9 cellular contexts compared by ENCODE assay signal in the genomic region with DNA sequence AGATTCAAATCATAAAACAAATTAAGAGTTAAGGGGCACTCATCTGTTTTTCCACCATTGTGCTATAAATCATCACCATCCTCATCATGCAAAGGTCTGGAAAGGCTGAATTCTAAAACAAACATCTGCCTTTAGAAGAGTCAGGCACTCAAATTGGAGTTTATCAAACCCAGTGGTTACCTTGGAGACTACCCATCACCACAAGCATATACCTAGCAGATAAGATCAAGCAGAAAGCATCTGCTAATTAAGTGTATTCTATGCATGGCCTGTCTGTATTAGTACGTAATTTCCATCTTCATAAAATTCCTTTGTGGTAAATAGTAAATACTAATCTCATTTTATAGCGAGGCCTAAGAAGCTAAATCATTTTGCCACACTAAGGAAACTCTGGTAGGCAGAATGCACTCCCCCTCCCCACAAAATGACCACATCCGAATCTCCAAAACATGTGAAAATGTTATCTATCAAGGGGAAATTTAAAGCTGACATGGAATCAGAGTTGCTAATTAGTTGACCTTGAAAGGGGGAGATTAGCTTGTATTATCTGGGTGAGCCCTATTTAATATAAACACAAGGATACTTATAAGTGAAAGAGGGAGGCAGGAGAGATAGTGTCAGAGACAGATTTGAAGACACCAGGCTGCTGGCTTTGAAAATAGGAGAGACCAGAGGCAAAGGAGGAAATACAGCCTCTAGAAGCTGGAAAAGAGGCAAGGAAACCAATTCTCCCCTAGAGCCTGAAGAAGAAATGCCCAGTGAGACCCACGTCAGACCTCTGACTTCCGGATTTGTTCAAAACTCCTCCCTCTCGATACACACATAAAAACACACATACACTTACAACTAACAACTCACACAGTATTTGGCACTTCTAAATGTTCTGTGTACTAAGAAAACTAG. TPM values are rescaled to one million over a fixed set of nuclear protein-coding genes. Genes with fewer than 3 reads are reported as not detected.
DNase-seq lines count a peak whose midpoint lies in the region; ATAC-seq, FAIRE-seq and TF ChIP-seq lines count a peak whose summit lies in the region.
"Had no signal": no experiment of that assay in that cellular context is flagged by ENCODE, and none has a peak within 500 bp of the region (broad histone marks: within the 10 kb centered on the region; RNA-seq: fewer than 3 reads in every experiment).

No MANE protein-coding gene starts in this region.

- no peak overlapping the region for H2AFZ ChIP-seq in HepG2 (ENCODE audit: low read length)

- in situ Hi-C loops in HepG2 (cut with HindIII; ENCODE audit: extremely low pct_ligation_motif_present, low pct_unique_long_range_greater_than_20kb), result no loop called here

- H3K9me3 Mint-ChIP-seq in T-helper 2 cell treated with Interferon-gamma antibody and Interleukin-4, amounts not matched to agents 5 μg/mL and 100 μg/mL, for 36 hours, result no peaks in the 10 kb centered on the region

- TF ChIP-seq CTCF in right lobe of liver (IDR thresholded peaks at IDR 0.05) (no peak), HepG2 (CRISPR knock-in tag; IDR thresholded peaks at IDR 0.05) (no peak), fibroblast of villous mesenchyme (IDR thresholded peaks at IDR 0.05; ENCODE audit: insufficient read depth, low read depth, low read length) (no peak), suprapubic skin (IDR thresholded peaks at IDR 0.05) (no peak)

- H3K27ac ChIP-seq in right lobe of liver, result no peak overlapping the region
- H3K27ac ChIP-seq in HepG2 (ENCODE audit: extremely low read length, insufficient read depth, low read length), result no peak overlapping the region
- peak overlapping the region; percentile 15 for H3K27ac ChIP-seq in suprapubic skin

- peaks cover 81% of the 10 kb centered on the region for H3K79me2 ChIP-seq in HepG2 (ENCODE audit: insufficient read depth, low read length)

- H4K20me1 ChIP-seq in HepG2 (ENCODE audit: insufficient read depth, low read length), result peaks cover 47% of the 10 kb centered on the region

- H3K36me3 Mint-ChIP-seq in T-helper 2 cell treated with Interferon-gamma antibody and Interleukin-4, amounts not matched to agents 5 μg/mL and 100 μg/mL, for 36 hours (ENCODE audit: low read depth), result peaks cover 4% of the 10 kb centered on the region

- H3K36me3 ChIP-seq in right lobe of liver, result no peaks in the 10 kb centered on the region
- H3K36me3 ChIP-seq in HepG2 (replicated peaks in 1 of 2; ENCODE audit: control insufficient read depth in 1 of 2, insufficient read depth in 2 of 2, low read length in 2 of 2), result no peaks in the 10 kb centered on the region
- H3K36me3 ChIP-seq in suprapubic skin, result no peaks in the 10 kb centered on the region

- no peak for TF ChIP-seq RAD21 in HepG2 (CRISPR knock-in tag; IDR thresholded peaks at IDR 0.05)

- H3K4me1 ChIP-seq in right lobe of liver (peaks cover 0 to 18% (median 4%) of the 10 kb centered on the region in 4 donors), HepG2 (ENCODE audit: insufficient read depth, low read length) (peaks cover 45% of the 10 kb centered on the region), suprapubic skin (peaks cover 23% of the 10 kb centered on the region)

- no peaks in the 10 kb centered on the region for H3K27me3 ChIP-seq in right lobe of liver
- no peaks in the 10 kb centered on the region for H3K27me3 ChIP-seq in HepG2 (ENCODE audit: control insufficient read depth in 1 of 2, insufficient read depth in 2 of 2, low read length in 2 of 2)
- H3K27me3 ChIP-seq in suprapubic skin, result no peaks in the 10 kb centered on the region

- peak; percentile 26 to 51 (median 33) for ATAC-seq in right lobe of liver
- ATAC-seq in HepG2, result no peak

- H3K4me3 ChIP-seq in right lobe of liver (no peak overlapping the region), HepG2 (replicated peaks in 1 of 3; ENCODE audit: insufficient read depth in 1 of 3, low read depth in 2 of 3, low read length in 3 of 3) (no peak overlapping the region), fibroblast of villous mesenchyme (ENCODE audit: low read depth, low read length) (no peak overlapping the region), suprapubic skin (no peak overlapping the region)

- H3K27ac Mint-ChIP-seq in T-helper 2 cell treated with Interferon-gamma antibody and Interleukin-4, amounts not matched to agents 5 μg/mL and 100 μg/mL, for 36 hours, result peak overlapping the region; percentile 83

- intact Hi-C loops in right lobe of liver (cut with DNase I) (no loop called here), HepG2 (cut with micrococcal nuclease; ENCODE audit: unreplicated experiment) (no loop called here)

- DNase-seq in right lobe of liver, result no peak
- DNase-seq in HepG2 (ENCODE audit: low spot score), result no peak
- DNase-seq in T-helper 2 cell treated with Interferon-gamma antibody and Interleukin-4, amounts not matched to agents 5 μg/mL and 100 μg/mL, for 36 hours (ENCODE audit: low spot score), result no peak
- peak; percentile 51 for DNase-seq in fibroblast of villous mesenchyme (ENCODE audit: low read depth)
- no peak for DNase-seq in suprapubic skin (ENCODE audit: low spot score in 2 of 2)
- DNase-seq in GM03348 (ENCODE audit: low spot score), result no peak
- no peak for DNase-seq in mucosa of gallbladder (ENCODE audit: low spot score)
- DNase-seq in activated CD4-positive, CD25-positive, alpha-beta regulatory T cell (lab: John Stamatoyannopoulos, UW), result no peak
- DNase-seq: NCI-H1048 had no signal

- H3K9me3 ChIP-seq in right lobe of liver (no peaks in the 10 kb centered on the region), HepG2 (ENCODE audit: low read length) (no peaks in the 10 kb centered on the region), suprapubic skin (no peaks in the 10 kb centered on the region)

- 49% methylated on average over 6 of the region's 6 CpGs for WGBS in right lobe of liver (ENCODE audit: insufficient coverage, low coverage, low lambda C conversion rate, missing lambda C conversion rate)
- 96% methylated on average over 6 of the region's 6 CpGs for WGBS in HepG2 (ENCODE audit: low lambda C conversion rate)
- WGBS in suprapubic skin, result 54% methylated on average over 6 of the region's 6 CpGs

- H3K4me3 Mint-ChIP-seq in T-helper 2 cell treated with Interferon-gamma antibody and Interleukin-4, amounts not matched to agents 5 μg/mL and 100 μg/mL, for 36 hours, result peak overlapping the region; percentile 52

- TF ChIP-seq EP300 in HepG2 (IDR thresholded peaks at IDR 0.05; ENCODE audit: low read depth in 2 of 2, low read length in 2 of 2) (no peak), HepG2 (CRISPR knock-in tag; IDR thresholded peaks at IDR 0.05; ENCODE audit: borderline replicate concordance) (no peak), suprapubic skin (IDR thresholded peaks at IDR 0.05) (no peak)

- peaks cover 28% of the 10 kb centered on the region for H3K4me1 Mint-ChIP-seq in T-helper 2 cell treated with Interferon-gamma antibody and Interleukin-4, amounts not matched to agents 5 μg/mL and 100 μg/mL, for 36 hours (ENCODE audit: low read depth)

- BruUV-seq in HepG2 (replicated peaks; lab: Mats Ljungman, UMichigan), result no TSS peak

- no peak for FAIRE-seq in HepG2 (lab: Jason Lieb, UNC)

- CTCF ChIA-PET in HepG2 (lab: Yijun Ruan, JAX; ENCODE audit: low intra/inter-chr PET ratio, low total read pairs), result no interaction called here

- POLR2A ChIA-PET in HepG2 (lab: Yijun Ruan, JAX), result no interaction called here

- TF ChIP-seq POLR2A in right lobe of liver (IDR thresholded peaks at IDR 0.05) (no peak), HepG2 (IDR thresholded peaks at IDR 0.05; ENCODE audit: insufficient read depth in 1 of 2, low read depth in 2 of 2, low read length in 2 of 2) (no peak), suprapubic skin (IDR thresholded peaks at IDR 0.05) (no peak)

- H3K9ac ChIP-seq in HepG2 (ENCODE audit: insufficient read depth, low read depth, low read length), result no peak overlapping the region

- H3K27me3 Mint-ChIP-seq in T-helper 2 cell treated with Interferon-gamma antibody and Interleukin-4, amounts not matched to agents 5 μg/mL and 100 μg/mL, for 36 hours (ENCODE audit: low read depth), result no peaks in the 10 kb centered on the region

- H3K4me2 ChIP-seq in HepG2 (ENCODE audit: low read depth, low read length), result no peak overlapping the region

RNA-seq across cellular contexts. Expression of gene ARID4B, which starts 23.2 kb away (rescaled TPM):
- total RNA-seq in right lobe of liver (10 to 100 TPM in 4 of 6 experiments, 1 to 10 TPM in 2; 8.0 to 16.2 (median 11.4) TPM), HepG2 (2016; rRNA removed; fragmentation: Illumina TruSeq; extraction: Trizol) (24.6 and 26.9 TPM in 2 replicates), fibroblast of villous mesenchyme (33.8 and 40.2 TPM in 2 replicates), suprapubic skin (10 to 100 TPM; 21.4 to 62.7 (median 31.8) TPM), mucosa of gallbladder (39.9 TPM)
- total RNA-seq in HepG2 (2016; cell fraction: cytosol; rRNA removed; fragmentation: Illumina TruSeq; extraction: Trizol; ENCODE audit: low read depth), result 3.6 and 6.4 TPM in 2 replicates
- total RNA-seq in HepG2 (2016; cell fraction: insoluble cytoplasmic fraction; rRNA removed; fragmentation: Illumina TruSeq; extraction: Trizol), result 25.3 and 26.7 TPM in 2 replicates
- 6.4 and 8.2 TPM in 2 replicates for total RNA-seq in HepG2 (2016; cell fraction: membrane; rRNA removed; fragmentation: Illumina TruSeq; extraction: Trizol)
- 40.1 and 45.0 TPM in 2 replicates for total RNA-seq in HepG2 (2016; cell fraction: nucleus; rRNA removed; fragmentation: Illumina TruSeq; extraction: Trizol)
- polyA plus RNA-seq in HepG2 (2011; rRNA removed), result 7.2 and 9.7 TPM in 2 replicates
- polyA plus RNA-seq in HepG2 (2011; cell fraction: cytosol; rRNA removed), result 3.3 and 4.4 TPM in 2 replicates
- polyA plus RNA-seq in HepG2 (2011; cell fraction: nucleus; rRNA removed), result 12.9 and 13.1 TPM in 2 replicates
- 13.4 and 18.5 TPM in 2 replicates for polyA plus RNA-seq in HepG2 (2012)
- polyA plus RNA-seq in HepG2 (2016; cell fraction: cytosol; fragmentation: Illumina TruSeq; extraction: Trizol; ENCODE audit: low read depth), result 0.25 and 0.27 TPM in 2 replicates
- 14.8 and 15.4 TPM in 2 replicates for polyA plus RNA-seq in HepG2 (2016; cell fraction: insoluble cytoplasmic fraction; fragmentation: Illumina TruSeq; extraction: Trizol; ENCODE audit: low read depth)
- polyA plus RNA-seq in HepG2 (2016; cell fraction: membrane; fragmentation: Illumina TruSeq; extraction: Trizol; ENCODE audit: low read depth), result 0.92 and 0.98 TPM in 2 replicates
- polyA plus RNA-seq in HepG2 (2016; cell fraction: nucleus; fragmentation: Illumina TruSeq; extraction: Trizol; ENCODE audit: insufficient read depth, low read depth), result 30.0 and 32.3 TPM in 2 replicates
- 9.7 and 16.5 TPM in 2 replicates for polyA minus RNA-seq in HepG2 (2011; rRNA and poly(A)+ RNA removed; ENCODE audit: low replicate concordance)
- polyA minus RNA-seq in HepG2 (2011; cell fraction: cytosol; rRNA and poly(A)+ RNA removed), result 10.8 and 14.8 TPM in 2 replicates
- polyA minus RNA-seq in HepG2 (2011; cell fraction: nucleus; rRNA and poly(A)+ RNA removed), result 73.5 and 86.1 TPM in 2 replicates

RNA-seq across cellular contexts. Expression of gene GGPS1, which starts 23.6 kb away (rescaled TPM):
- 10 to 100 TPM in 4 of 6 experiments, 1 to 10 TPM in 2; 7.8 to 12.1 (median 10.6) TPM for total RNA-seq in right lobe of liver
- total RNA-seq in HepG2 (2016; rRNA removed; fragmentation: Illumina TruSeq; extraction: Trizol), result 42.6 and 59.1 TPM in 2 replicates
- total RNA-seq in HepG2 (2016; cell fraction: cytosol; rRNA removed; fragmentation: Illumina TruSeq; extraction: Trizol; ENCODE audit: low read depth), result 21.5 and 21.8 TPM in 2 replicates
- 38.1 and 62.2 TPM in 2 replicates for total RNA-seq in HepG2 (2016; cell fraction: insoluble cytoplasmic fraction; rRNA removed; fragmentation: Illumina TruSeq; extraction: Trizol)
- 37.1 and 44.7 TPM in 2 replicates for total RNA-seq in HepG2 (2016; cell fraction: membrane; rRNA removed; fragmentation: Illumina TruSeq; extraction: Trizol)
- total RNA-seq in HepG2 (2016; cell fraction: nucleus; rRNA removed; fragmentation: Illumina TruSeq; extraction: Trizol), result 11.9 and 16.2 TPM in 2 replicates
- 25.8 and 28.8 TPM in 2 replicates for polyA plus RNA-seq in HepG2 (2011; rRNA removed)
- polyA plus RNA-seq in HepG2 (2011; cell fraction: cytosol; rRNA removed), result 12.9 and 22.2 TPM in 2 replicates
- polyA plus RNA-seq in HepG2 (2011; cell fraction: nucleus; rRNA removed), result 4.4 and 11.2 TPM in 2 replicates
- 30.9 and 36.8 TPM in 2 replicates for polyA plus RNA-seq in HepG2 (2012)
- 11.2 and 11.4 TPM in 2 replicates for polyA plus RNA-seq in HepG2 (2016; cell fraction: cytosol; fragmentation: Illumina TruSeq; extraction: Trizol; ENCODE audit: low read depth)
- 59.2 and 60.3 TPM in 2 replicates for polyA plus RNA-seq in HepG2 (2016; cell fraction: insoluble cytoplasmic fraction; fragmentation: Illumina TruSeq; extraction: Trizol; ENCODE audit: low read depth)
- 29.1 and 29.2 TPM in 2 replicates for polyA plus RNA-seq in HepG2 (2016; cell fraction: membrane; fragmentation: Illumina TruSeq; extraction: Trizol; ENCODE audit: low read depth)
- 24.5 and 28.8 TPM in 2 replicates for polyA plus RNA-seq in HepG2 (2016; cell fraction: nucleus; fragmentation: Illumina TruSeq; extraction: Trizol; ENCODE audit: insufficient read depth, low read depth)
- 17.0 and 17.9 TPM in 2 replicates for polyA minus RNA-seq in HepG2 (2011; rRNA and poly(A)+ RNA removed; ENCODE audit: low replicate concordance)
- 15.0 and 19.9 TPM in 2 replicates for polyA minus RNA-seq in HepG2 (2011; cell fraction: cytosol; rRNA and poly(A)+ RNA removed)
- polyA minus RNA-seq in HepG2 (2011; cell fraction: nucleus; rRNA and poly(A)+ RNA removed), result 11.3 and 17.7 TPM in 2 replicates
- total RNA-seq in fibroblast of villous mesenchyme, result 21.3 and 25.9 TPM in 2 replicates
- 10 to 100 TPM; 18.9 to 26.5 (median 21.4) TPM for total RNA-seq in suprapubic skin
- total RNA-seq in mucosa of gallbladder, result 34.5 TPM
